ENCODE assay signal across 19 cellular contexts in the genomic region with DNA sequence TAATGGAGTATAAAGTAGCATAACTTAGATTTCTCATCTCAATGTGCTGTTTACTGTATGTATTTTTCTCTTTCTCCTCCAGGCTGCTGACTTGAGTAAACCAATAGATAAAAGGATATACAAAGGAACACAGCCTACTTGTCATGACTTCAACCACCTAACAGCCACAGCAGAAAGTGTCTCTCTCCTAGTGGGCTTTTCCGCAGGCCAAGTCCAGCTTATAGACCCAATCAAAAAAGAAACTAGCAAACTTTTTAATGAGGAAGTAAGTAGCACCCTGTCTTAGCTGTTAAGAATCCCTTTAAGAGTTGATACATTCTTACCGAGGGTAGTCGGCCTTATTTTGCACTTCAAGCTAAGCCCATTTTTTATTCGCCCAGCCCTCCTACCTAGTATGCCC. TPM values are rescaled to one million over a fixed set of nuclear protein-coding genes. Genes with fewer than 3 reads are reported as not detected.
DNase-seq lines count a peak whose midpoint lies in the region; ATAC-seq and TF ChIP-seq lines count a peak whose summit lies in the region.
"Had no signal": no experiment of that assay in that cellular context is flagged by ENCODE, and none has a peak within 500 bp of the region (broad histone marks: within the 10 kb centered on the region; RNA-seq: fewer than 3 reads in every experiment).

No MANE protein-coding gene starts in this region.

- intact Hi-C loops in natural killer cell (cut with micrococcal nuclease): no loop called here

- DNase-seq in natural killer cell (no peak), naive B cell (no peak), KG1 (lab: John Stamatoyannopoulos, UW) (no peak), NCI-H748 (lab: John Stamatoyannopoulos, UW; ENCODE audit: unreplicated experiment) (no peak)
- DNase-seq in natural killer cell treated with Interleukin-12 subunit alpha and Interleukin-12 subunit beta and Interleukin-15 and Interleukin-18, amount 100 ng/mL, for 72 hours (ENCODE audit: low spot score): no peak
- DNase-seq in stimulated activated naive CD4-positive, alpha-beta T cell (lab: John Stamatoyannopoulos, UW): no peak
- DNase-seq: DMS 273 treated with DMSO at 0.1 percent for 48 hours, GDM1, HFFc6, NCI-H1436 treated with DMSO at 0.1 percent for 48 hours, NCI-H2029 treated with DMSO at 0.1 percent for 48 hours, NCI-H2171 treated with DMSO at 0.1 percent for 48 hours, NCI-H446 treated with DMSO at 0.1 percent for 48 hours, NCI-H82, Peyer's patch had no signal

- H3K4me3 Mint-ChIP-seq in natural killer cell (no peak overlapping the region), naive B cell (no peak overlapping the region)
- H3K4me3 Mint-ChIP-seq in natural killer cell treated with Interleukin-12 subunit alpha and Interleukin-12 subunit beta and Interleukin-15 and Interleukin-18, amount 100 ng/mL, for 72 hours: no peak overlapping the region
- H3K4me3 Mint-ChIP-seq: HFFc6 had no signal

- peak; percentile 66 to 86 (median 77) for ATAC-seq in natural killer cell
- ATAC-seq in natural killer cell treated with Interleukin-12 subunit alpha and Interleukin-12 subunit beta and Interleukin-15 and Interleukin-18, amount 100 ng/mL, for 72 hours: no peak
- peak; percentile 59 to 60 for ATAC-seq in naive B cell (ENCODE audit: low read depth in 2 of 2)
- ATAC-seq: Right ventricle myocardium inferior had no signal

- H3K27ac Mint-ChIP-seq in natural killer cell (peak overlapping the region; percentile 62 to 65), naive B cell (peak overlapping the region in 5 of 6 donors; percentile 2 to 81 (median 48))
- H3K27ac Mint-ChIP-seq in natural killer cell treated with Interleukin-12 subunit alpha and Interleukin-12 subunit beta and Interleukin-15 and Interleukin-18, amount 100 ng/mL, for 72 hours: no peak overlapping the region

- H3K27ac ChIP-seq in cingulate gyrus (ENCODE audit: low read depth, low read length) (peak overlapping the region; percentile 99), temporal lobe (ENCODE audit: low read depth, low read length) (peak overlapping the region; percentile 100)
- H3K27ac ChIP-seq: C4-2B, Peyer's patch had no signal

- H3K4me1 Mint-ChIP-seq in natural killer cell (peaks cover 48 to 68% of the 10 kb centered on the region in 2 donors), naive B cell (peaks cover 34 to 57% (median 43%) of the 10 kb centered on the region in 3 donors)
- peaks cover 31 to 47% of the 10 kb centered on the region in 2 donors for H3K4me1 Mint-ChIP-seq in natural killer cell treated with Interleukin-12 subunit alpha and Interleukin-12 subunit beta and Interleukin-15 and Interleukin-18, amount 100 ng/mL, for 72 hours (ENCODE audit: low read depth in 2 of 2)

- H3K27me3 Mint-ChIP-seq in natural killer cell (ENCODE audit: low read depth in 2 of 2): no peaks in the 10 kb centered on the region
- H3K27me3 Mint-ChIP-seq in natural killer cell treated with Interleukin-12 subunit alpha and Interleukin-12 subunit beta and Interleukin-15 and Interleukin-18, amount 100 ng/mL, for 72 hours: no peaks in the 10 kb centered on the region
- no peaks in the 10 kb centered on the region for H3K27me3 Mint-ChIP-seq in naive B cell

- no peaks in the 10 kb centered on the region for H3K9me3 Mint-ChIP-seq in natural killer cell
- H3K9me3 Mint-ChIP-seq in natural killer cell treated with Interleukin-12 subunit alpha and Interleukin-12 subunit beta and Interleukin-15 and Interleukin-18, amount 100 ng/mL, for 72 hours: no peaks in the 10 kb centered on the region
- H3K9me3 Mint-ChIP-seq in naive B cell: no peaks in the 10 kb centered on the region
- H3K9me3 Mint-ChIP-seq: HFFc6 had no signal

- peaks cover 10% of the 10 kb centered on the region for H3K36me3 Mint-ChIP-seq in natural killer cell
- H3K36me3 Mint-ChIP-seq in natural killer cell treated with Interleukin-12 subunit alpha and Interleukin-12 subunit beta and Interleukin-15 and Interleukin-18, amount 100 ng/mL, for 72 hours: peaks cover 13% of the 10 kb centered on the region
- H3K36me3 Mint-ChIP-seq in naive B cell: peaks cover 15 to 16% of the 10 kb centered on the region in 2 donors

- TF ChIP-seq CTCF in natural killer cell (IDR thresholded peaks at IDR 0.05): no peak

RNA-seq across cellular contexts. Expression of a gene that starts 55.2 kb away (rescaled TPM):
- total RNA-seq in natural killer cell (10 to 100 TPM; 55.5 to 66.7 (median 62.2) TPM), temporal lobe (30.5 TPM)
- 10 to 100 TPM; 44.9 to 59.3 TPM for total RNA-seq in natural killer cell treated with Interleukin-12 subunit alpha and Interleukin-12 subunit beta and Interleukin-15 and Interleukin-18, amount 100 ng/mL, for 72 hours
- 10 to 100 TPM; 11.2 to 23.1 (median 17.3) TPM for polyA plus RNA-seq in naive B cell (ENCODE audit: low read depth in 6 of 6)

Comparison
In these comparisons a context has a peak if more than half of its experiments do, and no peak if none do; other contexts are left out.
1. ATAC-seq: peak in natural killer cell (3 of 3) and naive B cell (2 of 2); none in natural killer cell treated with Interleukin-12 subunit alpha and Interleukin-12 subunit beta and Interleukin-15 and Interleukin-18, amount 100 ng/mL, for 72 hours (0 of 2).
2. H3K27ac Mint-ChIP-seq: peak in natural killer cell (2 of 2) and naive B cell (5 of 6); none in natural killer cell treated with Interleukin-12 subunit alpha and Interleukin-12 subunit beta and Interleukin-15 and Interleukin-18, amount 100 ng/mL, for 72 hours (0 of 2).